ENCODE assay signal across 18 cellular contexts in the genomic region with DNA sequence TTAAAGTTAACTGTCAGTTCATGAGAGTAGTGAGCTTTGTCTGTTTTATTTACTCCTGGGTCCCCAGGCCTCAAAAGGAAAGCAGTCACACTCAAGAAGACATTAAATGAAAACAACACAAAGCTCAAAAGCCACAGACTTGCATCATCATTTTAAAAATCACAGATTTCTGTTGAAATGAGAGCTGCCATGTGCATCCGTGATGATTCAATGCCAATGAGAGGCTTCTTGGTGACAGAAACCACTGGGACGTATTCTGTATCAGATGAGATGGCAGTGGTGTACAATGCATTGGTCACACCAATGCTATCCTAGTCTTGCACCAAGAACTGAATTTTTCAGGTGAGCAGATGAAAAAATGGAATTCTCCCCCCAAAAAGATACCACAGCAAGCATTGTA.
DNase-seq lines count a peak whose midpoint lies in the region; ATAC-seq lines count a peak whose summit lies in the region.
"Had no signal": no experiment of that assay in that cellular context is flagged by ENCODE, and none has a peak within 500 bp of the region (broad histone marks: within the 10 kb centered on the region; RNA-seq: fewer than 3 reads in every experiment).

No MANE protein-coding gene starts in this region.

- ATAC-seq in activated CD4-positive, alpha-beta T cell treated with anti-CD3 and anti-CD28 coated beads for 36 hours, result peak; percentile 78
- ATAC-seq in naive thymus-derived CD4-positive, alpha-beta T cell, result peak; percentile 76
- ATAC-seq: activated CD8-positive, alpha-beta T cell treated with anti-CD3 and anti-CD28 coated beads, Interleukin-2, amount 10 ng/mL, durations not matched to agents 7 days and 5 days; left ventricle myocardium superior; right lobe of liver had no signal

- H3K27ac ChIP-seq in naive thymus-derived CD4-positive, alpha-beta T cell (ENCODE audit: low read depth, low read length), result no peak overlapping the region
- H3K27ac ChIP-seq: right lobe of liver, vagina had no signal

- no peaks in the 10 kb centered on the region for H3K9me3 Mint-ChIP-seq in activated CD4-positive, alpha-beta T cell treated with anti-CD3 and anti-CD28 coated beads for 36 hours (ENCODE audit: low read depth)
- H3K9me3 Mint-ChIP-seq in naive thymus-derived CD4-positive, alpha-beta T cell, result no peaks in the 10 kb centered on the region

- no peaks in the 10 kb centered on the region for H3K4me1 ChIP-seq in naive thymus-derived CD4-positive, alpha-beta T cell (ENCODE audit: control insufficient read depth in 2 of 2, insufficient read depth in 2 of 2, low read length in 2 of 2)
- H3K4me1 ChIP-seq: right lobe of liver, vagina had no signal

- POLR2A ChIA-PET in activated CD4-positive, alpha-beta T cell treated with anti-CD3 and anti-CD28 coated beads for 36 hours (lab: Charles Lee), result no interaction called here
- POLR2A ChIA-PET in naive thymus-derived CD4-positive, alpha-beta T cell (lab: Charles Lee), result no interaction called here

- H3K27me3 Mint-ChIP-seq in activated CD4-positive, alpha-beta T cell treated with anti-CD3 and anti-CD28 coated beads for 36 hours, result peaks cover 16% of the 10 kb centered on the region
- H3K27me3 Mint-ChIP-seq in naive thymus-derived CD4-positive, alpha-beta T cell, result peaks cover 0 to 30% (median 0%) of the 10 kb centered on the region in 5 donors

- no peaks in the 10 kb centered on the region for H3K36me3 Mint-ChIP-seq in activated CD4-positive, alpha-beta T cell treated with anti-CD3 and anti-CD28 coated beads for 36 hours (ENCODE audit: low read depth)
- H3K36me3 Mint-ChIP-seq in naive thymus-derived CD4-positive, alpha-beta T cell, result peaks cover 0 to 4% (median 0%) of the 10 kb centered on the region in 5 donors

- DNase-seq in activated CD4-positive, alpha-beta T cell treated with anti-CD3 and anti-CD28 coated beads for 36 hours, result no peak
- DNase-seq in activated CD4-positive, alpha-beta T cell treated with anti-CD3 and anti-CD28 coated beads, Interleukin-2, amount 50 U/mL, for 1 hour, result no peak
- peak; percentile 7 for DNase-seq in HT1080 (ENCODE audit: low read depth)
- DNase-seq in RPMI7951 (ENCODE audit: low read depth), result peak; percentile 70
- DNase-seq in naive thymus-derived CD4-positive, alpha-beta T cell, result no peak
- DNase-seq in NCI-H748 treated with DMSO at 0.1 percent for 48 hours (lab: John Stamatoyannopoulos, UW), result no peak
- no peak for DNase-seq in germinal center (ENCODE audit: low spot score)
- no peak for DNase-seq in NCI-H1092 (lab: John Stamatoyannopoulos, UW)
- DNase-seq: activated CD8-positive, alpha-beta T cell treated with anti-CD3 and anti-CD28 coated beads, Interleukin-2, amount 10 ng/mL, durations not matched to agents 7 days and 5 days; activated effector memory CD4-positive, alpha-beta T cell treated with Interleukin-2 at 50 U/mL for 16 hours; left ventricle myocardium superior; NCI-H1092 treated with DMSO at 0.1 percent for 48 hours; NCI-H2107; occipital lobe; right lobe of liver; RPMI8226; SW 1271 had no signal

- CTCF ChIA-PET in activated CD4-positive, alpha-beta T cell treated with anti-CD3 and anti-CD28 coated beads for 36 hours (lab: Charles Lee), result interaction anchor here (2.7 kb wide), 1 partner anchor 13 kb away, joined by 7 read pairs; no protein-coding TSS in a partner anchor
- CTCF ChIA-PET in naive thymus-derived CD4-positive, alpha-beta T cell (lab: Charles Lee), result interaction anchor here (0.6 kb wide), 1 partner anchor 51 kb away, joined by 3 read pairs; no protein-coding TSS in a partner anchor

- no peaks in the 10 kb centered on the region for H3K36me3 ChIP-seq in naive thymus-derived CD4-positive, alpha-beta T cell (ENCODE audit: control insufficient read depth in 2 of 3, insufficient read depth in 3 of 3, low read length in 3 of 3)
- H3K36me3 ChIP-seq: right lobe of liver, vagina had no signal

- H3K27me3 ChIP-seq in naive thymus-derived CD4-positive, alpha-beta T cell (ENCODE audit: control insufficient read depth in 2 of 2, insufficient read depth in 2 of 2, low read length in 2 of 2), result no peaks in the 10 kb centered on the region
- H3K27me3 ChIP-seq: right lobe of liver, vagina had no signal

- H3K27ac Mint-ChIP-seq in activated CD4-positive, alpha-beta T cell treated with anti-CD3 and anti-CD28 coated beads for 36 hours, result no peak overlapping the region
- H3K27ac Mint-ChIP-seq in naive thymus-derived CD4-positive, alpha-beta T cell, result no peak overlapping the region
- H3K27ac Mint-ChIP-seq: activated CD8-positive, alpha-beta T cell treated with anti-CD3 and anti-CD28 coated beads, Interleukin-2, amount 10 ng/mL, durations not matched to agents 7 days and 5 days had no signal

- no peaks in the 10 kb centered on the region for H3K9me3 ChIP-seq in naive thymus-derived CD4-positive, alpha-beta T cell (ENCODE audit: control insufficient read depth in 2 of 3, low read length in 3 of 3)
- H3K9me3 ChIP-seq: right lobe of liver, vagina had no signal

- H3K4me1 Mint-ChIP-seq in activated CD4-positive, alpha-beta T cell treated with anti-CD3 and anti-CD28 coated beads for 36 hours, result peaks cover 10% of the 10 kb centered on the region
- peaks cover 0 to 13% (median 0%) of the 10 kb centered on the region in 7 donors for H3K4me1 Mint-ChIP-seq in naive thymus-derived CD4-positive, alpha-beta T cell

- intact Hi-C loops in activated CD4-positive, alpha-beta T cell treated with anti-CD3 and anti-CD28 coated beads for 36 hours (cut with DNase I, micrococcal nuclease), result no loop called here
- intact Hi-C loops in naive thymus-derived CD4-positive, alpha-beta T cell (cut with micrococcal nuclease), result loop anchor here in 1 of 2 donors (1.0 kb wide), 1 partner anchor 8 kb away; no protein-coding TSS in a partner anchor

- no peak overlapping the region for H3K4me3 ChIP-seq in naive thymus-derived CD4-positive, alpha-beta T cell (ENCODE audit: low read length)
- H3K4me3 ChIP-seq: right lobe of liver, vagina had no signal

- no peak overlapping the region for H3K4me3 Mint-ChIP-seq in activated CD4-positive, alpha-beta T cell treated with anti-CD3 and anti-CD28 coated beads for 36 hours
- no peak overlapping the region for H3K4me3 Mint-ChIP-seq in naive thymus-derived CD4-positive, alpha-beta T cell
- H3K4me3 Mint-ChIP-seq: activated CD8-positive, alpha-beta T cell treated with anti-CD3 and anti-CD28 coated beads, Interleukin-2, amount 10 ng/mL, durations not matched to agents 7 days and 5 days had no signal

Comparison
In these comparisons a context has a peak if more than half of its experiments do, and no peak if none do; other contexts are left out.
1. DNase-seq: peak in HT1080 (single experiment) and RPMI7951 (single experiment); none in activated CD4-positive, alpha-beta T cell treated with anti-CD3 and anti-CD28 coated beads for 36 hours (single experiment), activated CD4-positive, alpha-beta T cell treated with anti-CD3 and anti-CD28 coated beads, Interleukin-2, amount 50 U/mL, for 1 hour (single experiment), naive thymus-derived CD4-positive, alpha-beta T cell (0 of 9), NCI-H748 treated with DMSO at 0.1 percent for 48 hours (single experiment), germinal center (single experiment) and NCI-H1092 (single experiment).